Comparison of ENCODE assay signal across 15 cellular contexts in genomic region chr18:46719388-46719787, GRCh38. TPM values are rescaled to one million over a fixed set of nuclear protein-coding genes. Genes with fewer than 3 reads are reported as not detected.
"Had no signal": no experiment of that assay in that cellular context is flagged by ENCODE, and none has a peak within 500 bp of the region (broad histone marks: within the 10 kb centered on the region; RNA-seq: fewer than 3 reads in every experiment).

No MANE protein-coding gene starts in this region.

- H3K4me3 ChIP-seq: lung, mucosa of descending colon, stomach, thoracic aorta had no signal

- DNase-seq: activated CD4-positive, alpha-beta T cell treated with anti-CD3 and anti-CD28 coated beads for 4 hours; activated CD8-positive, alpha-beta memory T cell treated with anti-CD3 and anti-CD28 coated beads, Interleukin-2, amount 50 U/mL, for 4 hours; activated CD8-positive, alpha-beta T cell treated with anti-CD3 and anti-CD28 coated beads for 36 hours; activated naive CD8-positive, alpha-beta T cell treated with anti-CD3 and anti-CD28 coated beads, Interleukin-2, amount 10 ng/mL, durations not matched to agents 7 days and 5 days; aorta; left cardiac atrium; mucosa of descending colon; natural killer cell; stimulated activated CD4-positive, alpha-beta T cell treated with anti-CD3 and anti-CD28 coated beads, Interleukin-15, amount 100 ng/mL, for 24 hours; stomach; WERI-Rb-1 had no signal

- FAIRE-seq: bronchial epithelial cell had no signal

- H3K9me3 ChIP-seq: mucosa of descending colon, stomach, thoracic aorta had no signal

- ATAC-seq: activated CD8-positive, alpha-beta T cell treated with anti-CD3 and anti-CD28 coated beads for 36 hours; mucosa of descending colon; natural killer cell had no signal

- H3K27ac ChIP-seq: stomach, thoracic aorta, WERI-Rb-1 had no signal

- H3K36me3 ChIP-seq: stomach, thoracic aorta, WERI-Rb-1 had no signal

RNA-seq across cellular contexts. Expression of gene ST8SIA5, which starts 37.5 kb away (rescaled TPM):
- total RNA-seq: activated CD8-positive, alpha-beta T cell treated with anti-CD3 and anti-CD28 coated beads for 36 hours; activated naive CD8-positive, alpha-beta T cell treated with anti-CD3 and anti-CD28 coated beads, Interleukin-2, amount 10 ng/mL, durations not matched to agents 7 days and 5 days; bronchial epithelial cell; ureter had no signal
